ENCODE assay signal across 1 cellular context in genomic region chr2:47035615-47036488, GRCh38.
TF ChIP-seq lines count a peak whose summit lies in the region.

No MANE protein-coding gene starts in this region.

TF ChIP-seq in HepG2, 621 proteins besides CTCF, POLR2A, EP300 and RAD21 (continued from another document and continues in another):
- TF ChIP-seq ZNF652 (CRISPR knock-in tag; IDR thresholded peaks at IDR 0.05; ENCODE audit: borderline replicate concordance, low read depth) (no peak; the same call in 1 of the 2 replicates), STAG1 (CRISPR knock-in tag; IDR thresholded peaks at IDR 0.05) (peak; percentile 29), FOXJ3 (CRISPR knock-in tag; IDR thresholded peaks at IDR 0.05; ENCODE audit: borderline replicate concordance) (no peak; the same call in 1 of the 2 replicates), ZNF737 (CRISPR knock-in tag; IDR thresholded peaks at IDR 0.05; ENCODE audit: borderline replicate concordance) (no peak), ZNF800 (CRISPR knock-in tag; IDR thresholded peaks at IDR 0.05) (no peak), ESRRA (CRISPR knock-in tag; IDR thresholded peaks at IDR 0.05; ENCODE audit: low read depth) (no peak; the same call in 1 of the 2 replicates), ZNF260 (CRISPR knock-in tag; IDR thresholded peaks at IDR 0.05; ENCODE audit: borderline replicate concordance, low read depth) (no peak), PAXIP1 (CRISPR knock-in tag; conservative IDR thresholded peaks at IDR 0.05) (peak; percentile 82), ZHX1 (CRISPR knock-in tag; IDR thresholded peaks at IDR 0.05; ENCODE audit: low read depth) (no peak), ZNF609 (CRISPR knock-in tag; IDR thresholded peaks at IDR 0.05; ENCODE audit: borderline replicate concordance) (peak; percentile 50; the same call in 1 of the 2 replicates), ZNF224 (CRISPR knock-in tag; IDR thresholded peaks at IDR 0.05) (no peak), CREB1 (IDR thresholded peaks at IDR 0.05) (no peak), CREB1 (CRISPR knock-in tag; IDR thresholded peaks at IDR 0.05) (no peak), JUN (CRISPR knock-in tag; IDR thresholded peaks at IDR 0.05) (no peak), KAT8 (CRISPR knock-in tag; IDR thresholded peaks at IDR 0.05) (no peak), ZSCAN22 (CRISPR knock-in tag; IDR thresholded peaks at IDR 0.05) (no peak), E2F1 (CRISPR knock-in tag; IDR thresholded peaks at IDR 0.05) (no peak), ZNF792 (CRISPR knock-in tag; IDR thresholded peaks at IDR 0.05) (0 out of 2 replicates have a peak, but pooled peaks have one; percentile 41), ZNF354B (CRISPR knock-in tag; IDR thresholded peaks at IDR 0.05) (0 out of 2 replicates have a peak, but pooled peaks have one; percentile 18), CSRNP2 (CRISPR knock-in tag; conservative IDR thresholded peaks at IDR 0.05; ENCODE audit: low read depth) (no peak), ZBTB49 (CRISPR knock-in tag; IDR thresholded peaks at IDR 0.05; ENCODE audit: borderline replicate concordance) (no peak), ELK4 (CRISPR knock-in tag; IDR thresholded peaks at IDR 0.05; ENCODE audit: borderline replicate concordance) (no peak), NCOA2 (CRISPR knock-in tag; IDR thresholded peaks at IDR 0.05) (peak; percentile 84), ZNF124 (CRISPR knock-in tag; IDR thresholded peaks at IDR 0.05) (no peak), HOXA3 (CRISPR knock-in tag; IDR thresholded peaks at IDR 0.05) (peak; percentile 46; the same call in 1 of the 2 replicates), POGK (CRISPR knock-in tag; conservative IDR thresholded peaks at IDR 0.05) (0 out of 2 replicates have a peak, but pooled peaks have one; percentile 26), MED13 (CRISPR knock-in tag; IDR thresholded peaks at IDR 0.05) (peak; percentile 68; the same call in 1 of the 2 replicates), CHD2 (IDR thresholded peaks at IDR 0.05; ENCODE audit: low read depth, low read length) (no peak), ZNF749 (CRISPR knock-in tag; IDR thresholded peaks at IDR 0.05; ENCODE audit: borderline replicate concordance) (no peak), YY1 (IDR thresholded peaks at IDR 0.05; ENCODE audit: insufficient read depth, insufficient replicate concordance, low read depth, low read length) (peak; percentile 30), ZNF775 (CRISPR knock-in tag; IDR thresholded peaks at IDR 0.05; ENCODE audit: borderline replicate concordance) (no peak)
